ENCODE assay signal across 8 cellular contexts in genomic region chr15:74365619-74366445, GRCh38. TPM values are rescaled to one million over a fixed set of nuclear protein-coding genes. Genes with fewer than 3 reads are reported as not detected.
A peak's percentile ranks its signal among the peaks of the same experiment; 100 is the strongest.
DNase-seq lines count a peak whose midpoint lies in the region; ATAC-seq, FAIRE-seq and TF ChIP-seq lines count a peak whose summit lies in the region.

No MANE protein-coding gene starts in this region.

- ATAC-seq in HepG2 (peak; percentile 90), HG03045 (IDR thresholded peaks at IDR 0.05; ENCODE audit: unreplicated experiment) (no peak)

- WGBS in HepG2 (ENCODE audit: low lambda C conversion rate): 9% methylated on average over 22 of the region's 75 CpGs
- WGBS in suprapubic skin: 9% methylated on average over 36 of the region's 75 CpGs

- FAIRE-seq in HepG2 (lab: Jason Lieb, UNC) (no peak), D721Med (lab: Jason Lieb, UNC) (no peak)

- H3K27ac ChIP-seq in colonic mucosa (no peak overlapping the region), HepG2 (ENCODE audit: extremely low read length, insufficient read depth, low read length) (peak overlapping the region; percentile 51), suprapubic skin (peak overlapping the region; percentile 49)

- H2AFZ ChIP-seq in HepG2 (ENCODE audit: low read length): peak overlapping the region; percentile 76

- TF ChIP-seq EP300 in HepG2 (IDR thresholded peaks at IDR 0.05; ENCODE audit: low read depth in 2 of 2, low read length in 2 of 2) (no peak), HepG2 (CRISPR knock-in tag; IDR thresholded peaks at IDR 0.05; ENCODE audit: borderline replicate concordance) (no peak), suprapubic skin (IDR thresholded peaks at IDR 0.05) (no peak)

- H3K79me2 ChIP-seq in HepG2 (ENCODE audit: insufficient read depth, low read length): no peaks in the 10 kb centered on the region

- TF ChIP-seq POLR2A in HepG2 (IDR thresholded peaks at IDR 0.05; ENCODE audit: insufficient read depth in 1 of 2, low read depth in 2 of 2, low read length in 2 of 2) (peak; percentile 49 to 74; a peak in 3 of 4 replicates), suprapubic skin (IDR thresholded peaks at IDR 0.05) (no peak)

- in situ Hi-C loops in HepG2 (cut with HindIII; ENCODE audit: extremely low pct_ligation_motif_present, low pct_unique_long_range_greater_than_20kb): no loop called here
- in situ Hi-C loops in HAP-1 (cut with MboI; ENCODE audit: low sequenced_read_pairs): no loop called here

- CTCF ChIA-PET in HepG2 (lab: Yijun Ruan, JAX; ENCODE audit: low intra/inter-chr PET ratio, low total read pairs): no interaction called here

- H3K4me1 ChIP-seq in colonic mucosa: no peaks in the 10 kb centered on the region
- H3K4me1 ChIP-seq in HepG2 (ENCODE audit: insufficient read depth, low read length): peaks cover 30% of the 10 kb centered on the region
- H3K4me1 ChIP-seq in suprapubic skin: peaks cover 14% of the 10 kb centered on the region
- H3K4me1 ChIP-seq in HAP-1: no peaks in the 10 kb centered on the region

- H3K9me3 ChIP-seq in colonic mucosa (no peaks in the 10 kb centered on the region), HepG2 (ENCODE audit: low read length) (no peaks in the 10 kb centered on the region), suprapubic skin (no peaks in the 10 kb centered on the region), HAP-1 (no peaks in the 10 kb centered on the region)

- peak; percentile 76 for DNase-seq in activated CD8-positive, alpha-beta memory T cell treated with anti-CD3 and anti-CD28 coated beads for 24 hours
- no peak for DNase-seq in activated CD8-positive, alpha-beta memory T cell treated with anti-CD3 and anti-CD28 coated beads, Interleukin-2, amount 50 U/mL, for 4 hours
- no peak for DNase-seq in colonic mucosa
- DNase-seq in HepG2 (ENCODE audit: low spot score): peak; percentile 25
- peak in 1 of 2 donors; percentile 72 for DNase-seq in suprapubic skin (ENCODE audit: low spot score in 2 of 2)
- no peak for DNase-seq in HAP-1 (ENCODE audit: low spot score in 2 of 2)
- DNase-seq in D721Med (ENCODE audit: insufficient read length, low spot score): no peak

- TSS peak; percentile 61 for BruUV-seq in HepG2 (replicated peaks; lab: Mats Ljungman, UMichigan)

- H3K9ac ChIP-seq in colonic mucosa (ENCODE audit: low read depth in 2 of 2, low read length in 2 of 2): peak overlapping the region; percentile 28 to 72
- H3K9ac ChIP-seq in HepG2 (ENCODE audit: insufficient read depth, low read depth, low read length): peak overlapping the region; percentile 71

- POLR2A ChIA-PET in HepG2 (lab: Yijun Ruan, JAX): interaction anchor here (0.7 to 1.5 kb wide), 3 partner anchors 16 to 76 kb away, joined by 3 to 5 read pairs (median 3); no protein-coding TSS in a partner anchor

- TF ChIP-seq CTCF in colonic mucosa (IDR thresholded peaks at IDR 0.05): no peak
- peak; percentile 48 for TF ChIP-seq CTCF in HepG2 (CRISPR knock-in tag; IDR thresholded peaks at IDR 0.05)
- TF ChIP-seq CTCF in suprapubic skin (IDR thresholded peaks at IDR 0.05): no peak
- no peak for TF ChIP-seq CTCF in D721Med (IDR thresholded peaks at IDR 0.05; ENCODE audit: insufficient read depth, missing control alignments)

- intact Hi-C loops in colonic mucosa (cut with DNase I): no loop called here
- intact Hi-C loops in HepG2 (cut with micrococcal nuclease; ENCODE audit: unreplicated experiment): no loop called here

- H4K20me1 ChIP-seq in HepG2 (ENCODE audit: insufficient read depth, low read length): no peaks in the 10 kb centered on the region

- H3K36me3 ChIP-seq in colonic mucosa (no peaks in the 10 kb centered on the region), HepG2 (replicated peaks in 1 of 2; ENCODE audit: control insufficient read depth in 1 of 2, insufficient read depth in 2 of 2, low read length in 2 of 2) (no peaks in the 10 kb centered on the region), suprapubic skin (no peaks in the 10 kb centered on the region), HAP-1 (replicated peaks) (no peaks in the 10 kb centered on the region; the same call in 1 of the 2 replicates)

- peak overlapping the region; percentile 91 for H3K4me2 ChIP-seq in HepG2 (ENCODE audit: low read depth, low read length)

- no peak for TF ChIP-seq RAD21 in HepG2 (CRISPR knock-in tag; IDR thresholded peaks at IDR 0.05)

- H3K27me3 ChIP-seq in colonic mucosa (peaks cover 25% of the 10 kb centered on the region), HepG2 (ENCODE audit: control insufficient read depth in 1 of 2, insufficient read depth in 2 of 2, low read length in 2 of 2) (peaks cover 3 to 20% of the 10 kb centered on the region in 2 experiments), suprapubic skin (peaks cover 32% of the 10 kb centered on the region), HAP-1 (ENCODE audit: low read depth) (peaks cover 14% of the 10 kb centered on the region)

- H3K4me3 ChIP-seq in colonic mucosa: peak overlapping the region; percentile 43
- H3K4me3 ChIP-seq in HepG2 (replicated peaks in 1 of 3; ENCODE audit: insufficient read depth in 1 of 3, low read depth in 2 of 3, low read length in 3 of 3): peak overlapping the region; percentile 66 to 84 (median 79)
- peak overlapping the region; percentile 63 for H3K4me3 ChIP-seq in suprapubic skin
- H3K4me3 ChIP-seq in HAP-1: no peak overlapping the region

TF ChIP-seq in HepG2, 621 proteins besides CTCF, POLR2A, EP300 and RAD21 (continues in another document):
- TF ChIP-seq ZC3H13 (CRISPR knock-in tag; IDR thresholded peaks at IDR 0.05) (0 out of 2 replicates have a peak, but pooled peaks have one; percentile 14), NAIF1 (CRISPR knock-in tag; IDR thresholded peaks at IDR 0.05; ENCODE audit: borderline replicate concordance) (peak; percentile 82), TARDBP (CRISPR knock-in tag; IDR thresholded peaks at IDR 0.05) (peak; percentile 36; the same call in 1 of the 2 replicates), BCL6 (CRISPR knock-in tag; IDR thresholded peaks at IDR 0.05) (peak; percentile 75), ZBED4 (CRISPR knock-in tag; IDR thresholded peaks at IDR 0.05; ENCODE audit: borderline replicate concordance) (peak; percentile 48)

RNA-seq across cellular contexts. Expression of gene CYP11A1, which starts 1.6 kb away (rescaled TPM):
- total RNA-seq in colonic mucosa: 1 to 10 TPM in 1 of 2 donors, not detected in 1; 1.3 TPM
- 0.66 and 0.86 TPM in 2 replicates for total RNA-seq in HepG2 (2016; rRNA removed; fragmentation: Illumina TruSeq; extraction: Trizol)
- 0.30 and 0.62 TPM in 2 replicates for total RNA-seq in HepG2 (2016; cell fraction: cytosol; rRNA removed; fragmentation: Illumina TruSeq; extraction: Trizol; ENCODE audit: low read depth)
- total RNA-seq in HepG2 (2016; cell fraction: insoluble cytoplasmic fraction; rRNA removed; fragmentation: Illumina TruSeq; extraction: Trizol): 0.43 and 0.71 TPM in 2 replicates
- total RNA-seq in HepG2 (2016; cell fraction: membrane; rRNA removed; fragmentation: Illumina TruSeq; extraction: Trizol): 0.65 and 0.74 TPM in 2 replicates
- 0.40 and 0.66 TPM in 2 replicates for total RNA-seq in HepG2 (2016; cell fraction: nucleus; rRNA removed; fragmentation: Illumina TruSeq; extraction: Trizol)
- 0.92 and 1.4 TPM in 2 replicates for polyA plus RNA-seq in HepG2 (2011; rRNA removed)
- polyA plus RNA-seq in HepG2 (2011; cell fraction: cytosol; rRNA removed): 0.98 and 1.0 TPM in 2 replicates
- 1.5 and 1.8 TPM in 2 replicates for polyA plus RNA-seq in HepG2 (2011; cell fraction: nucleus; rRNA removed)
- 0.54 and 0.73 TPM in 2 replicates for polyA plus RNA-seq in HepG2 (2012)
- 0.26 and 0.61 TPM in 2 replicates for polyA plus RNA-seq in HepG2 (2016; cell fraction: cytosol; fragmentation: Illumina TruSeq; extraction: Trizol; ENCODE audit: low read depth)
- polyA plus RNA-seq in HepG2 (2016; cell fraction: insoluble cytoplasmic fraction; fragmentation: Illumina TruSeq; extraction: Trizol; ENCODE audit: low read depth): 0.66 and 0.83 TPM in 2 replicates
- polyA plus RNA-seq in HepG2 (2016; cell fraction: membrane; fragmentation: Illumina TruSeq; extraction: Trizol; ENCODE audit: low read depth): 0.36 and 0.45 TPM in 2 replicates
- 0.64 and 0.93 TPM in 2 replicates for polyA plus RNA-seq in HepG2 (2016; cell fraction: nucleus; fragmentation: Illumina TruSeq; extraction: Trizol; ENCODE audit: insufficient read depth, low read depth)
- polyA minus RNA-seq in HepG2 (2011; rRNA and poly(A)+ RNA removed; ENCODE audit: low replicate concordance): 1.6 and 8.2 TPM in 2 replicates
- polyA minus RNA-seq in HepG2 (2011; cell fraction: cytosol; rRNA and poly(A)+ RNA removed): 0.99 TPM in 1 of 2 replicates, not detected in the other
- 0.39 and 0.87 TPM in 2 replicates for polyA minus RNA-seq in HepG2 (2011; cell fraction: nucleus; rRNA and poly(A)+ RNA removed)
- total RNA-seq in suprapubic skin: 1 to 10 TPM in 1 of 4 donors, under 1 TPM in 2, not detected in 1; 0.47 to 1.4 (median 0.53) TPM

Comparison
In these comparisons a context has a peak if more than half of its experiments do, and no peak if none do; other contexts are left out.
1. DNase-seq: peak in activated CD8-positive, alpha-beta memory T cell treated with anti-CD3 and anti-CD28 coated beads for 24 hours (single experiment) and HepG2 (single experiment); none in activated CD8-positive, alpha-beta memory T cell treated with anti-CD3 and anti-CD28 coated beads, Interleukin-2, amount 50 U/mL, for 4 hours (single experiment), colonic mucosa (single experiment), HAP-1 (0 of 2) and D721Med (single experiment).
2. POLR2A ChIP-seq: peak in HepG2 (2 of 2); none in suprapubic skin (0 of 2).